1 cellular context compared by ENCODE assay signal in the genomic region with DNA sequence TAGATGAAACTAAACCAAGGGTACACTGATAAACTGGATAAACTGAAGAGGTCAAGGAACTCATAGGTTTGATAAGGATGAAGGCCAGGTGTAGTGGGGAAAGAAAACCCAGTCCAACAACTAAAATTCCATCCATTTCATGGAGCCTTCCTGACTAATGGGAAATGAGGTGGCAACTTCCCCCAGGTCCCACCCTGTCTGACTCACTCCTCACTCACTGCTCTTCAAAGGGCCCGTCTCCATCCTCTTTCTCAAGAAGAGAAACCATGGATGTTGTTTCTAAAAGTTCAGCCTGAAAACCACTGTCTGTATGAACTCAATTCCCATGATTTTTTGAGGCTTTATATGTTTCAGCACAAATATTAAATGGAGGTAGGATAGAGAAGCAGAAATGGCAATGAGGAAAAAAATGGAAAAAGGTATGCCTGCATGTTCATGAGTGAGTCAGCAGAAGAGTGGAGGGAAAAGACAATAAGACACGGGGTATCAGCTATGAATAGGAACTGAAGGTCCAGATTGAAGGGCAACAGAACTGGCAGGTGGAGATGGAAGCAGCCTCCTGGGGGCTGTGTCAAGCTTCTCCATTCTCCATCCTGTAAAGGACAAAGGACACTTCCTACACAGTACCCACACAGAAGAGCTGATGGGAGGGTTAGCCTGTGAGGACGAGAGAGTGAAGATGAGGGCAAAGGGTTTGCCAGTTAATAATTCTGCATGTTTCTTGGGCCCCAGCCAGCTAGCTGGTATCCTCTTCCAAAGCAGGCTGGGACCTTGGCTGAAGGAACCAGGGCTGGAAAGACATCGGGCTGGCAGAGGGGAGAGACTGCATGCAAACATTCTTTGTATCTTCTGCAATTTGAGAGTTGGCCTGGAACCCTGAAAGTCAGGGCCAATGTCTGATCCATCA.
TF ChIP-seq lines count a peak whose summit lies in the region.

No MANE protein-coding gene starts in this region.

TF ChIP-seq in HepG2, 621 proteins besides CTCF, POLR2A, EP300 and RAD21:
- peak; percentile 56 for TF ChIP-seq FOSL2 (CRISPR knock-in tag; IDR thresholded peaks at IDR 0.05)
- no peak for TF ChIP-seq ZNF775 (CRISPR knock-in tag; IDR thresholded peaks at IDR 0.05; ENCODE audit: borderline replicate concordance)
